8 cellular contexts compared by ENCODE assay signal in the genomic region with DNA sequence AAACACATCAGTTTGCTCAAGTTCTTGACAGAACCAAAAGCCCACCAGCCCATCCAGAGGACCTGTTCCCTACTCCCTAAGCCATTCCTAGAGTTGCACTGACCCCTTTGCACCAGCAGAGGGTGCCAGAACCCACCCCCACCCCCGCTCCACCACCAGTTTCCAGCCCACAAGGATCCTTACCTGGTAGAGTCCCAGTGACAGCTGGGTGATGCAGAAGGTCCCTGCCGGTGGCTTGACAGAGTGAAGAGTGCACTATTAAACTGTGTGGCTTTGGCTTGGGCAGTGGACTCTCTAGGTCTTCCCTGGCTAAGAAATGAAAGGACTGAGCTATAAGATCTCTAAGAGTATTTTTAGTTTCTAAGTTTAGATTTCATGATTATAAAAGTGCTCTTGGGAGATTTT.
DNase-seq lines count a peak whose midpoint lies in the region; ATAC-seq and TF ChIP-seq lines count a peak whose summit lies in the region.

No MANE protein-coding gene starts in this region.

- H3K9me3 ChIP-seq in Panc1 (ENCODE audit: control insufficient read depth, insufficient read depth, low read depth, low read length): no peaks in the 10 kb centered on the region
- no peaks in the 10 kb centered on the region for H3K9me3 ChIP-seq in osteoblast (ENCODE audit: low read depth, low read length)
- no peaks in the 10 kb centered on the region for H3K9me3 ChIP-seq in tibial artery

- no peaks in the 10 kb centered on the region for H3K79me2 ChIP-seq in osteoblast (ENCODE audit: insufficient read depth, low read length)

- no TSS peak for BruUV-seq in Panc1 (replicated peaks; lab: Mats Ljungman, UMichigan)

- H3K27ac ChIP-seq in Panc1 (ENCODE audit: low read length) (no peak overlapping the region), osteoblast (ENCODE audit: low read depth, low read length) (no peak overlapping the region), tibial artery (no peak overlapping the region)

- no peak overlapping the region for H2AFZ ChIP-seq in osteoblast (ENCODE audit: low read length)

- no peaks in the 10 kb centered on the region for H3K36me3 ChIP-seq in Panc1 (ENCODE audit: control insufficient read depth, insufficient read depth, low read length)
- H3K36me3 ChIP-seq in osteoblast (ENCODE audit: insufficient read depth, low read length): no peaks in the 10 kb centered on the region
- H3K36me3 ChIP-seq in tibial artery: no peaks in the 10 kb centered on the region

- H3K27me3 ChIP-seq in Panc1 (ENCODE audit: control insufficient read depth, insufficient read depth, low read length): no peaks in the 10 kb centered on the region; the same call in 1 of the 2 replicates
- H3K27me3 ChIP-seq in osteoblast (ENCODE audit: insufficient read depth, low read length): no peaks in the 10 kb centered on the region
- no peaks in the 10 kb centered on the region for H3K27me3 ChIP-seq in tibial artery

- POLR2A ChIA-PET in Panc1 (lab: Charles Lee): interaction anchor here (0.6 kb wide), 1 partner anchor 69 kb away, joined by 8 read pairs; no protein-coding TSS in a partner anchor

- no peak overlapping the region for H3K4me2 ChIP-seq in osteoblast (ENCODE audit: insufficient read depth, low read length)

- peak; percentile 91 for TF ChIP-seq CTCF in Panc1 (IDR thresholded peaks at IDR 0.05)
- TF ChIP-seq CTCF in fibroblast of pulmonary artery (IDR thresholded peaks at IDR 0.05; ENCODE audit: low read length, missing control alignments): peak; percentile 98
- TF ChIP-seq CTCF in osteoblast (IDR thresholded peaks at IDR 0.05; ENCODE audit: extremely low read depth, low read depth, low read length): peak; percentile 93
- peak; percentile 72 to 91 for TF ChIP-seq CTCF in tibial artery (IDR thresholded peaks at IDR 0.05)

- no peak overlapping the region for H3K4me3 ChIP-seq in Panc1 (ENCODE audit: low read depth in 2 of 2, low read length in 2 of 2)
- H3K4me3 ChIP-seq in fibroblast of pulmonary artery (replicated peaks; ENCODE audit: low read depth, low read length): no peak overlapping the region
- no peak overlapping the region for H3K4me3 ChIP-seq in osteoblast (ENCODE audit: insufficient read depth, low read length)
- no peak overlapping the region for H3K4me3 ChIP-seq in tibial artery

- in situ Hi-C loops in Panc1 (cut with HindIII; ENCODE audit: low pct_unique_long_range_greater_than_20kb, low sequenced_read_pairs): no loop called here

- CTCF ChIA-PET in Panc1 (lab: Charles Lee): interaction anchor here (0.6 to 0.8 kb wide), 2 partner anchors 18 to 187 kb away, joined by 4 to 7 read pairs; no protein-coding TSS in a partner anchor

- intact Hi-C loops in Panc1 (cut with micrococcal nuclease; ENCODE audit: unreplicated experiment): no loop called here
- intact Hi-C loops in tibial artery (cut with DNase I; ENCODE audit: low total_unique reads): loop anchor here (10.0 kb wide), 2 partner anchors 63 to 417 kb away; no protein-coding TSS in a partner anchor

- DNase-seq in DMS 273 treated with DMSO at 0.1 percent for 48 hours (lab: John Stamatoyannopoulos, UW) (peak; percentile 25), HT1080 (ENCODE audit: low read depth) (peak; percentile 56), Panc1 (ENCODE audit: low read depth, low spot score) (peak; percentile 41), fibroblast of pulmonary artery (ENCODE audit: low read depth) (peak; percentile 50), osteoblast (ENCODE audit: insufficient read length, low spot score, missing footprints) (peak; percentile 81), tibial artery (peak; percentile 29 to 67), KG1 (lab: John Stamatoyannopoulos, UW) (no peak)
- peak; percentile 71 to 74 for DNase-seq in activated T-cell treated with anti-CD3 and anti-CD28 coated beads, Interleukin-2, amount 50 U/mL, for 48 hours

- peak; percentile 82 for ATAC-seq in Panc1

- H3K4me1 ChIP-seq in Panc1 (ENCODE audit: control insufficient read depth, insufficient read depth, low read length) (no peaks in the 10 kb centered on the region), osteoblast (ENCODE audit: insufficient read depth, low read length) (no peaks in the 10 kb centered on the region), tibial artery (no peaks in the 10 kb centered on the region)

- H4K20me1 ChIP-seq in osteoblast (ENCODE audit: insufficient read depth, low read length): no peaks in the 10 kb centered on the region
